In the genomic region with DNA sequence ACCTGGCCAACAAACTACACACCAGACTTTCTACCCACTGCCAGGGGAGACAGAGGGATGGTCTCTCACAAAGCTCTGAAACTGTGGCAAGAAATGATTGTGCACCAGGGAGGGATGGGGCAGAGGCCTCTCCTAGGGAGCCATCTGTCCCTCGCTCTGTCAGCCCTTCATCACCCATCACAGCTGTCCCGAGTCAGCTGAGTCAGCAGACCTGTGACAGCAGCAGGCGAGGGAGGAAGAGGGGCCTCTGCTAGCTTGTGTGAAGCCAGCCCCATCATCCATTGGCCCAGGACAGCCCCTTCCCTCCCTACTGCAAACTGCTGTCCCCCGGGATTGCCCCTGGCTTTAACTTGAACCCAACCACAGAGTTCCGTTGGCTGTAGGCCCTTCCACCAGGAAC, we compare ENCODE assay signal across 1 cellular context.
TF ChIP-seq lines count a peak whose summit lies in the region.

No MANE protein-coding gene starts in this region.

TF ChIP-seq in K562, 482 proteins besides CTCF, POLR2A, EP300 and RAD21 (continues in another document):
- TF ChIP-seq SMAD3 (CRISPR knock-in tag; conservative IDR thresholded peaks at IDR 0.05) (no peak), ZNF707 (CRISPR knock-in tag; conservative IDR thresholded peaks at IDR 0.05) (no peak), PRMT5 (CRISPR knock-in tag; IDR thresholded peaks at IDR 0.05) (no peak), ZNF41 (CRISPR knock-in tag; conservative IDR thresholded peaks at IDR 0.05) (no peak), DDX20 (tag; IDR thresholded peaks at IDR 0.05; ENCODE audit: low read depth) (no peak), HNRNPL (IDR thresholded peaks at IDR 0.05; ENCODE audit: low read depth, low read length) (no peak), NCOA1 (IDR thresholded peaks at IDR 0.05; ENCODE audit: low read depth) (no peak), ERF (CRISPR knock-in tag; IDR thresholded peaks at IDR 0.05) (no peak), ZKSCAN8 (CRISPR knock-in tag; IDR thresholded peaks at IDR 0.05) (no peak), PHB (CRISPR knock-in tag; IDR thresholded peaks at IDR 0.05) (no peak), ZNF274 (IDR thresholded peaks at IDR 0.05; ENCODE audit: borderline replicate concordance, low read depth, low read length) (no peak), ETV6 (IDR thresholded peaks at IDR 0.05; ENCODE audit: borderline replicate concordance in 1 of 2, low read depth in 2 of 2, low read length in 1 of 2) (no peak), ETV6 (CRISPR knock-in tag; IDR thresholded peaks at IDR 0.05; ENCODE audit: borderline replicate concordance) (no peak), BHLHE40 (IDR thresholded peaks at IDR 0.05; ENCODE audit: low read length) (peak; percentile 41; the same call in 1 of the 2 replicates), ZNF212 (CRISPR knock-in tag; IDR thresholded peaks at IDR 0.05) (no peak), TEAD1 (CRISPR knock-in tag; IDR thresholded peaks at IDR 0.05) (no peak), KDM1A (IDR thresholded peaks at IDR 0.05) (peak in 1 of 2 experiments; percentile 16; a peak in 1 of 4 replicates), XRCC3 (IDR thresholded peaks at IDR 0.05) (no peak), RCOR1 (IDR thresholded peaks at IDR 0.05; ENCODE audit: borderline replicate concordance in 1 of 2, low read depth in 2 of 2, low read length in 2 of 2) (peak in 1 of 2 experiments; percentile 64; a peak in 2 of 4 replicates), CBX5 (IDR thresholded peaks at IDR 0.05; ENCODE audit: borderline replicate concordance, low read depth) (no peak), ZNF282 (CRISPR knock-in tag; IDR thresholded peaks at IDR 0.05) (no peak), HDGF (IDR thresholded peaks at IDR 0.05) (no peak), MXI1 (IDR thresholded peaks at IDR 0.05; ENCODE audit: low read depth, low read length) (no peak), CC2D1A (IDR thresholded peaks at IDR 0.05) (no peak), CXXC5 (CRISPR knock-in tag; IDR thresholded peaks at IDR 0.05) (no peak), ZNF444 (CRISPR knock-in tag; IDR thresholded peaks at IDR 0.05) (no peak), ZFP36 (IDR thresholded peaks at IDR 0.05; ENCODE audit: low read depth, low read length, partially characterized antibody) (no peak), ZNF24 (IDR thresholded peaks at IDR 0.05) (no peak), NR1H2 (CRISPR knock-in tag; IDR thresholded peaks at IDR 0.05) (no peak), E2F3 (CRISPR knock-in tag; IDR thresholded peaks at IDR 0.05) (no peak), MEF2D (tag; conservative IDR thresholded peaks at IDR 0.05; ENCODE audit: low read depth) (no peak), EZH2 (IDR thresholded peaks at IDR 0.05; ENCODE audit: borderline replicate concordance, low read depth, low read length) (no peak), SMAD4 (CRISPR knock-in tag; conservative IDR thresholded peaks at IDR 0.05) (peak; percentile 20; the same call in 1 of the 2 replicates)
- TF ChIP-seq, protein P1, sequence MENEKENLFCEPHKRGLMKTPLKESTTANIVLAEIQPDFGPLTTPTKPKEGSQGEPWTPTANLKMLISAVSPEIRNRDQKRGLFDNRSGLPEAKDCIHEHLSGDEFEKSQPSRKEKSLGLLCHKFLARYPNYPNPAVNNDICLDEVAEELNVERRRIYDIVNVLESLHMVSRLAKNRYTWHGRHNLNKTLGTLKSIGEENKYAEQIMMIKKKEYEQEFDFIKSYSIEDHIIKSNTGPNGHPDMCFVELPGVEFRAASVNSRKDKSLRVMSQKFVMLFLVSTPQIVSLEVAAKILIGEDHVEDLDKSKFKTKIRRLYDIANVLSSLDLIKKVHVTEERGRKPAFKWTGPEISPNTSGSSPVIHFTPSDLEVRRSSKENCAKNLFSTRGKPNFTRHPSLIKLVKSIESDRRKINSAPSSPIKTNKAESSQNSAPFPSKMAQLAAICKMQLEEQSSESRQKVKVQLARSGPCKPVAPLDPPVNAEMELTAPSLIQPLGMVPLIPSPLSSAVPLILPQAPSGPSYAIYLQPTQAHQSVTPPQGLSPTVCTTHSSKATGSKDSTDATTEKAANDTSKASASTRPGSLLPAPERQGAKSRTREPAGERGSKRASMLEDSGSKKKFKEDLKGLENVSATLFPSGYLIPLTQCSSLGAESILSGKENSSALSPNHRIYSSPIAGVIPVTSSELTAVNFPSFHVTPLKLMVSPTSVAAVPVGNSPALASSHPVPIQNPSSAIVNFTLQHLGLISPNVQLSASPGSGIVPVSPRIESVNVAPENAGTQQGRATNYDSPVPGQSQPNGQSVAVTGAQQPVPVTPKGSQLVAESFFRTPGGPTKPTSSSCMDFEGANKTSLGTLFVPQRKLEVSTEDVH (IDR thresholded peaks at IDR 0.05; ENCODE audit: low read depth, partially characterized antibody): no peak
- TF ChIP-seq, protein P2, sequence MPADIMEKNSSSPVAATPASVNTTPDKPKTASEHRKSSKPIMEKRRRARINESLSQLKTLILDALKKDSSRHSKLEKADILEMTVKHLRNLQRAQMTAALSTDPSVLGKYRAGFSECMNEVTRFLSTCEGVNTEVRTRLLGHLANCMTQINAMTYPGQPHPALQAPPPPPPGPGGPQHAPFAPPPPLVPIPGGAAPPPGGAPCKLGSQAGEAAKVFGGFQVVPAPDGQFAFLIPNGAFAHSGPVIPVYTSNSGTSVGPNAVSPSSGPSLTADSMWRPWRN (IDR thresholded peaks at IDR 0.05; ENCODE audit: low read depth): no peak
- TF ChIP-seq, protein P3, sequence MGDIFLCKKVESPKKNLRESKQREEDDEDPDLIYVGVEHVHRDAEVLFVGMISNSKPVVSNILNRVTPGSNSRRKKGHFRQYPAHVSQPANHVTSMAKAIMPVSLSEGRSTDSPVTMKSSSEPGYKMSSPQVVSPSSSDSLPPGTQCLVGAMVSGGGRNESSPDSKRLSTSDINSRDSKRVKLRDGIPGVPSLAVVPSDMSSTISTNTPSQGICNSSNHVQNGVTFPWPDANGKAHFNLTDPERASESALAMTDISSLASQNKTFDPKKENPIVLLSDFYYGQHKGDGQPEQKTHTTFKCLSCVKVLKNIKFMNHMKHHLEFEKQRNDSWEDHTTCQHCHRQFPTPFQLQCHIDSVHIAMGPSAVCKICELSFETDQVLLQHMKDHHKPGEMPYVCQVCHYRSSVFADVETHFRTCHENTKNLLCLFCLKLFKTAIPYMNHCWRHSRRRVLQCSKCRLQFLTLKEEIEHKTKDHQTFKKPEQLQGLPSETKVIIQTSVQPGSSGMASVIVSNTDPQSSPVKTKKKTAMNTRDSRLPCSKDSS (IDR thresholded peaks at IDR 0.05; ENCODE audit: low read depth, partially characterized antibody): no peak
- TF ChIP-seq, protein P4, sequence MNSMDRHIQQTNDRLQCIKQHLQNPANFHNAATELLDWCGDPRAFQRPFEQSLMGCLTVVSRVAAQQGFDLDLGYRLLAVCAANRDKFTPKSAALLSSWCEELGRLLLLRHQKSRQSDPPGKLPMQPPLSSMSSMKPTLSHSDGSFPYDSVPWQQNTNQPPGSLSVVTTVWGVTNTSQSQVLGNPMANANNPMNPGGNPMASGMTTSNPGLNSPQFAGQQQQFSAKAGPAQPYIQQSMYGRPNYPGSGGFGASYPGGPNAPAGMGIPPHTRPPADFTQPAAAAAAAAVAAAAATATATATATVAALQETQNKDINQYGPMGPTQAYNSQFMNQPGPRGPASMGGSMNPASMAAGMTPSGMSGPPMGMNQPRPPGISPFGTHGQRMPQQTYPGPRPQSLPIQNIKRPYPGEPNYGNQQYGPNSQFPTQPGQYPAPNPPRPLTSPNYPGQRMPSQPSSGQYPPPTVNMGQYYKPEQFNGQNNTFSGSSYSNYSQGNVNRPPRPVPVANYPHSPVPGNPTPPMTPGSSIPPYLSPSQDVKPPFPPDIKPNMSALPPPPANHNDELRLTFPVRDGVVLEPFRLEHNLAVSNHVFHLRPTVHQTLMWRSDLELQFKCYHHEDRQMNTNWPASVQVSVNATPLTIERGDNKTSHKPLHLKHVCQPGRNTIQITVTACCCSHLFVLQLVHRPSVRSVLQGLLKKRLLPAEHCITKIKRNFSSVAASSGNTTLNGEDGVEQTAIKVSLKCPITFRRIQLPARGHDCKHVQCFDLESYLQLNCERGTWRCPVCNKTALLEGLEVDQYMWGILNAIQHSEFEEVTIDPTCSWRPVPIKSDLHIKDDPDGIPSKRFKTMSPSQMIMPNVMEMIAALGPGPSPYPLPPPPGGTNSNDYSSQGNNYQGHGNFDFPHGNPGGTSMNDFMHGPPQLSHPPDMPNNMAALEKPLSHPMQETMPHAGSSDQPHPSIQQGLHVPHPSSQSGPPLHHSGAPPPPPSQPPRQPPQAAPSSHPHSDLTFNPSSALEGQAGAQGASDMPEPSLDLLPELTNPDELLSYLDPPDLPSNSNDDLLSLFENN (IDR thresholded peaks at IDR 0.05; ENCODE audit: low read depth in 2 of 2, low read length in 2 of 2): no peak
- TF ChIP-seq, protein P5, sequence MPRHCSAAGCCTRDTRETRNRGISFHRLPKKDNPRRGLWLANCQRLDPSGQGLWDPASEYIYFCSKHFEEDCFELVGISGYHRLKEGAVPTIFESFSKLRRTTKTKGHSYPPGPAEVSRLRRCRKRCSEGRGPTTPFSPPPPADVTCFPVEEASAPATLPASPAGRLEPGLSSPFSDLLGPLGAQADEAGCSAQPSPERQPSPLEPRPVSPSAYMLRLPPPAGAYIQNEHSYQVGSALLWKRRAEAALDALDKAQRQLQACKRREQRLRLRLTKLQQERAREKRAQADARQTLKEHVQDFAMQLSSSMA (CRISPR knock-in tag; IDR thresholded peaks at IDR 0.05): no peak
- TF ChIP-seq, protein P6, sequence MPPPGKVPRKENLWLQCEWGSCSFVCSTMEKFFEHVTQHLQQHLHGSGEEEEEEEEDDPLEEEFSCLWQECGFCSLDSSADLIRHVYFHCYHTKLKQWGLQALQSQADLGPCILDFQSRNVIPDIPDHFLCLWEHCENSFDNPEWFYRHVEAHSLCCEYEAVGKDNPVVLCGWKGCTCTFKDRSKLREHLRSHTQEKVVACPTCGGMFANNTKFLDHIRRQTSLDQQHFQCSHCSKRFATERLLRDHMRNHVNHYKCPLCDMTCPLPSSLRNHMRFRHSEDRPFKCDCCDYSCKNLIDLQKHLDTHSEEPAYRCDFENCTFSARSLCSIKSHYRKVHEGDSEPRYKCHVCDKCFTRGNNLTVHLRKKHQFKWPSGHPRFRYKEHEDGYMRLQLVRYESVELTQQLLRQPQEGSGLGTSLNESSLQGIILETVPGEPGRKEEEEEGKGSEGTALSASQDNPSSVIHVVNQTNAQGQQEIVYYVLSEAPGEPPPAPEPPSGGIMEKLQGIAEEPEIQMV (tag; conservative IDR thresholded peaks at IDR 0.05; ENCODE audit: low read depth): no peak
- TF ChIP-seq, protein P7, sequence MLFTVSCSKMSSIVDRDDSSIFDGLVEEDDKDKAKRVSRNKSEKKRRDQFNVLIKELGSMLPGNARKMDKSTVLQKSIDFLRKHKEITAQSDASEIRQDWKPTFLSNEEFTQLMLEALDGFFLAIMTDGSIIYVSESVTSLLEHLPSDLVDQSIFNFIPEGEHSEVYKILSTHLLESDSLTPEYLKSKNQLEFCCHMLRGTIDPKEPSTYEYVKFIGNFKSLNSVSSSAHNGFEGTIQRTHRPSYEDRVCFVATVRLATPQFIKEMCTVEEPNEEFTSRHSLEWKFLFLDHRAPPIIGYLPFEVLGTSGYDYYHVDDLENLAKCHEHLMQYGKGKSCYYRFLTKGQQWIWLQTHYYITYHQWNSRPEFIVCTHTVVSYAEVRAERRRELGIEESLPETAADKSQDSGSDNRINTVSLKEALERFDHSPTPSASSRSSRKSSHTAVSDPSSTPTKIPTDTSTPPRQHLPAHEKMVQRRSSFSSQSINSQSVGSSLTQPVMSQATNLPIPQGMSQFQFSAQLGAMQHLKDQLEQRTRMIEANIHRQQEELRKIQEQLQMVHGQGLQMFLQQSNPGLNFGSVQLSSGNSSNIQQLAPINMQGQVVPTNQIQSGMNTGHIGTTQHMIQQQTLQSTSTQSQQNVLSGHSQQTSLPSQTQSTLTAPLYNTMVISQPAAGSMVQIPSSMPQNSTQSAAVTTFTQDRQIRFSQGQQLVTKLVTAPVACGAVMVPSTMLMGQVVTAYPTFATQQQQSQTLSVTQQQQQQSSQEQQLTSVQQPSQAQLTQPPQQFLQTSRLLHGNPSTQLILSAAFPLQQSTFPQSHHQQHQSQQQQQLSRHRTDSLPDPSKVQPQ (CRISPR knock-in tag; IDR thresholded peaks at IDR 0.05; ENCODE audit: borderline replicate concordance): no peak
- TF ChIP-seq, protein P8, sequence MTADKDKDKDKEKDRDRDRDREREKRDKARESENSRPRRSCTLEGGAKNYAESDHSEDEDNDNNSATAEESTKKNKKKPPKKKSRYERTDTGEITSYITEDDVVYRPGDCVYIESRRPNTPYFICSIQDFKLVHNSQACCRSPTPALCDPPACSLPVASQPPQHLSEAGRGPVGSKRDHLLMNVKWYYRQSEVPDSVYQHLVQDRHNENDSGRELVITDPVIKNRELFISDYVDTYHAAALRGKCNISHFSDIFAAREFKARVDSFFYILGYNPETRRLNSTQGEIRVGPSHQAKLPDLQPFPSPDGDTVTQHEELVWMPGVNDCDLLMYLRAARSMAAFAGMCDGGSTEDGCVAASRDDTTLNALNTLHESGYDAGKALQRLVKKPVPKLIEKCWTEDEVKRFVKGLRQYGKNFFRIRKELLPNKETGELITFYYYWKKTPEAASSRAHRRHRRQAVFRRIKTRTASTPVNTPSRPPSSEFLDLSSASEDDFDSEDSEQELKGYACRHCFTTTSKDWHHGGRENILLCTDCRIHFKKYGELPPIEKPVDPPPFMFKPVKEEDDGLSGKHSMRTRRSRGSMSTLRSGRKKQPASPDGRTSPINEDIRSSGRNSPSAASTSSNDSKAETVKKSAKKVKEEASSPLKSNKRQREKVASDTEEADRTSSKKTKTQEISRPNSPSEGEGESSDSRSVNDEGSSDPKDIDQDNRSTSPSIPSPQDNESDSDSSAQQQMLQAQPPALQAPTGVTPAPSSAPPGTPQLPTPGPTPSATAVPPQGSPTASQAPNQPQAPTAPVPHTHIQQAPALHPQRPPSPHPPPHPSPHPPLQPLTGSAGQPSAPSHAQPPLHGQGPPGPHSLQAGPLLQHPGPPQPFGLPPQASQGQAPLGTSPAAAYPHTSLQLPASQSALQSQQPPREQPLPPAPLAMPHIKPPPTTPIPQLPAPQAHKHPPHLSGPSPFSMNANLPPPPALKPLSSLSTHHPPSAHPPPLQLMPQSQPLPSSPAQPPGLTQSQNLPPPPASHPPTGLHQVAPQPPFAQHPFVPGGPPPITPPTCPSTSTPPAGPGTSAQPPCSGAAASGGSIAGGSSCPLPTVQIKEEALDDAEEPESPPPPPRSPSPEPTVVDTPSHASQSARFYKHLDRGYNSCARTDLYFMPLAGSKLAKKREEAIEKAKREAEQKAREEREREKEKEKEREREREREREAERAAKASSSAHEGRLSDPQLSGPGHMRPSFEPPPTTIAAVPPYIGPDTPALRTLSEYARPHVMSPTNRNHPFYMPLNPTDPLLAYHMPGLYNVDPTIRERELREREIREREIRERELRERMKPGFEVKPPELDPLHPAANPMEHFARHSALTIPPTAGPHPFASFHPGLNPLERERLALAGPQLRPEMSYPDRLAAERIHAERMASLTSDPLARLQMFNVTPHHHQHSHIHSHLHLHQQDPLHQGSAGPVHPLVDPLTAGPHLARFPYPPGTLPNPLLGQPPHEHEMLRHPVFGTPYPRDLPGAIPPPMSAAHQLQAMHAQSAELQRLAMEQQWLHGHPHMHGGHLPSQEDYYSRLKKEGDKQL (CRISPR knock-in tag; IDR thresholded peaks at IDR 0.05; ENCODE audit: borderline replicate concordance): no peak
